29 cellular contexts compared by ENCODE assay signal in the genomic region with DNA sequence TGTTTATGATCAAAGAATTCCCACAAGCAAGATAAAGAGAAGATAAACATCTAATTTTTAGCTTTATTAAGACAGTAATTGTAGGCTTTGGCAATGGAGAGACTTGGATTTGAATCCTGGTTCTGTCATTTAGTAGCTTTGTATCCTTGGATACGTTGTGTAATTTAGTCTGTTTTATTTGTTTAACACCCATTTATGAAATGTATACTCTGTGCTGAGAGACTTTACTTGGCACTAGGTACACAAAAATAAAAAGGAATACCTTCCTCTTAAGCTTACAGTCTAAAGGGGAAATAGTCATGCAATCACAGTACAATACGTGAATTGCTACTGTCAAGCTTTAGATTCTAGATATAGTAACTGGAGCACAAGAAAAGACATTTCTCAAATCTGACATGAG. TPM values are rescaled to one million over a fixed set of nuclear protein-coding genes. Genes with fewer than 3 reads are reported as not detected.
DNase-seq lines count a peak whose midpoint lies in the region; ATAC-seq, FAIRE-seq and TF ChIP-seq lines count a peak whose summit lies in the region.
"Had no signal": no experiment of that assay in that cellular context is flagged by ENCODE, and none has a peak within 500 bp of the region (broad histone marks: within the 10 kb centered on the region; RNA-seq: fewer than 3 reads in every experiment).

No MANE protein-coding gene starts in this region.

- intact Hi-C loops in HepG2 (cut with micrococcal nuclease; ENCODE audit: unreplicated experiment) (no loop called here), right lobe of liver (cut with DNase I) (no loop called here)
- intact Hi-C loops in activated T-helper 2 cell treated with anti-CD3 and anti-CD28 coated beads, Interferon-gamma antibody, Interleukin-2, Interleukin-4, amounts not matched to agents 10 μg/mL and 5 μg/mL and 100 μg/mL, durations not matched to agents 14 hours and 24 hours and 36 hours (cut with micrococcal nuclease), result no loop called here

- TF ChIP-seq EP300 in HepG2 (IDR thresholded peaks at IDR 0.05; ENCODE audit: low read depth in 2 of 2, low read length in 2 of 2) (no peak), HepG2 (CRISPR knock-in tag; IDR thresholded peaks at IDR 0.05; ENCODE audit: borderline replicate concordance) (no peak)

- no peaks in the 10 kb centered on the region for H3K79me2 ChIP-seq in HepG2 (ENCODE audit: insufficient read depth, low read length)

- H3K36me3 Mint-ChIP-seq in activated T-helper 2 cell treated with anti-CD3 and anti-CD28 coated beads, Interferon-gamma antibody, Interleukin-2, Interleukin-4, amounts not matched to agents 10 μg/mL and 5 μg/mL and 100 μg/mL, durations not matched to agents 14 hours and 24 hours and 36 hours (ENCODE audit: low read depth), result peaks cover 41% of the 10 kb centered on the region

- no peak overlapping the region for H3K4me2 ChIP-seq in HepG2 (ENCODE audit: low read depth, low read length)

- no peaks in the 10 kb centered on the region for H3K9me3 Mint-ChIP-seq in activated T-helper 2 cell treated with anti-CD3 and anti-CD28 coated beads, Interferon-gamma antibody, Interleukin-2, Interleukin-4, amounts not matched to agents 10 μg/mL and 5 μg/mL and 100 μg/mL, durations not matched to agents 14 hours and 24 hours and 36 hours
- H3K9me3 Mint-ChIP-seq: activated CD8-positive, alpha-beta T cell treated with anti-CD3 and anti-CD28 coated beads for 36 hours; central memory CD8-positive, alpha-beta T cell; immature natural killer cell; naive B cell; stimulated activated naive CD8-positive, alpha-beta T cell treated with anti-CD3 and anti-CD28 coated beads, Interleukin-15, amount 100 ng/mL, for 72 hours had no signal

- no peak overlapping the region for H2AFZ ChIP-seq in HepG2 (ENCODE audit: low read length)

- FAIRE-seq in HepG2 (lab: Jason Lieb, UNC) (no peak), urothelium cell line (lab: Jason Lieb, UNC) (no peak)

- DNase-seq in HepG2 (ENCODE audit: low spot score), result peak; percentile 16
- DNase-seq in right lobe of liver, result no peak
- DNase-seq in NCI-H2196 (lab: John Stamatoyannopoulos, UW; ENCODE audit: unreplicated experiment), result peak; percentile 51
- DNase-seq in activated T-helper 2 cell treated with anti-CD3 and anti-CD28 coated beads, Interferon-gamma antibody, Interleukin-2, Interleukin-4, amounts not matched to agents 10 μg/mL and 5 μg/mL and 100 μg/mL, durations not matched to agents 14 hours and 24 hours and 36 hours (ENCODE audit: low spot score), result no peak
- no peak for DNase-seq in urothelium cell line (ENCODE audit: low spot score)
- DNase-seq in retina, result no peak
- DNase-seq: activated CD4-positive, alpha-beta T cell treated with anti-CD3 and anti-CD28 coated beads for 1 hour; activated CD8-positive, alpha-beta T cell treated with anti-CD3 and anti-CD28 coated beads for 36 hours; DMS79; GDM1; H7; hippocampal formation; immature natural killer cell; left ventricle myocardium inferior; naive B cell; NCI-H187 treated with DMSO at 0.1 percent for 48 hours; NCI-H526 treated with DMSO at 0.1 percent for 48 hours; stimulated activated naive CD8-positive, alpha-beta T cell treated with anti-CD3 and anti-CD28 coated beads, Interleukin-15, amount 100 ng/mL, for 72 hours; T-helper 1 cell; tibial artery had no signal

- no peaks in the 10 kb centered on the region for H3K4me1 Mint-ChIP-seq in activated T-helper 2 cell treated with anti-CD3 and anti-CD28 coated beads, Interferon-gamma antibody, Interleukin-2, Interleukin-4, amounts not matched to agents 10 μg/mL and 5 μg/mL and 100 μg/mL, durations not matched to agents 14 hours and 24 hours and 36 hours (ENCODE audit: low read depth)
- H3K4me1 Mint-ChIP-seq: central memory CD8-positive, alpha-beta T cell; naive B cell; stimulated activated naive CD8-positive, alpha-beta T cell treated with anti-CD3 and anti-CD28 coated beads, Interleukin-15, amount 100 ng/mL, for 72 hours had no signal

- in situ Hi-C loops in HepG2 (cut with HindIII; ENCODE audit: extremely low pct_ligation_motif_present, low pct_unique_long_range_greater_than_20kb), result no loop called here

- H3K4me3 ChIP-seq in HepG2 (replicated peaks in 1 of 3; ENCODE audit: insufficient read depth in 1 of 3, low read depth in 2 of 3, low read length in 3 of 3) (no peak overlapping the region), right lobe of liver (no peak overlapping the region)
- H3K4me3 ChIP-seq: gastroesophageal sphincter, left ventricle myocardium inferior, tibial artery had no signal

- H3K4me3 Mint-ChIP-seq in activated T-helper 2 cell treated with anti-CD3 and anti-CD28 coated beads, Interferon-gamma antibody, Interleukin-2, Interleukin-4, amounts not matched to agents 10 μg/mL and 5 μg/mL and 100 μg/mL, durations not matched to agents 14 hours and 24 hours and 36 hours (ENCODE audit: low read depth), result no peak overlapping the region
- H3K4me3 Mint-ChIP-seq: activated CD8-positive, alpha-beta T cell treated with anti-CD3 and anti-CD28 coated beads for 36 hours; central memory CD8-positive, alpha-beta T cell; immature natural killer cell; naive B cell; stimulated activated naive CD8-positive, alpha-beta T cell treated with anti-CD3 and anti-CD28 coated beads, Interleukin-15, amount 100 ng/mL, for 72 hours had no signal

- BruUV-seq in HepG2 (replicated peaks; lab: Mats Ljungman, UMichigan), result no TSS peak

- CTCF ChIA-PET in HepG2 (lab: Yijun Ruan, JAX; ENCODE audit: low intra/inter-chr PET ratio, low total read pairs), result no interaction called here

- no peak overlapping the region for H3K9ac ChIP-seq in HepG2 (ENCODE audit: insufficient read depth, low read depth, low read length)

- H4K20me1 ChIP-seq in HepG2 (ENCODE audit: insufficient read depth, low read length), result no peaks in the 10 kb centered on the region

- H3K27ac ChIP-seq in HepG2 (ENCODE audit: extremely low read length, insufficient read depth, low read length) (peak overlapping the region; percentile 14), right lobe of liver (no peak overlapping the region)
- H3K27ac ChIP-seq: left ventricle myocardium inferior, tibial artery had no signal

- no peaks in the 10 kb centered on the region for H3K27me3 ChIP-seq in HepG2 (ENCODE audit: control insufficient read depth in 1 of 2, insufficient read depth in 2 of 2, low read length in 2 of 2)
- no peaks in the 10 kb centered on the region for H3K27me3 ChIP-seq in right lobe of liver
- H3K27me3 ChIP-seq: gastroesophageal sphincter, tibial artery had no signal

- peaks cover 3 to 38% of the 10 kb centered on the region in 2 experiments for H3K36me3 ChIP-seq in HepG2 (replicated peaks in 1 of 2; ENCODE audit: control insufficient read depth in 1 of 2, insufficient read depth in 2 of 2, low read length in 2 of 2)
- H3K36me3 ChIP-seq in right lobe of liver, result peaks cover 0 to 47% (median 2%) of the 10 kb centered on the region in 4 donors

- H3K4me1 ChIP-seq in HepG2 (ENCODE audit: insufficient read depth, low read length) (peaks cover 5% of the 10 kb centered on the region; the same call in 1 of the 2 replicates), right lobe of liver (no peaks in the 10 kb centered on the region)
- H3K4me1 ChIP-seq: tibial artery had no signal

- TF ChIP-seq RAD21 in HepG2 (CRISPR knock-in tag; IDR thresholded peaks at IDR 0.05), result no peak

- H3K9me3 ChIP-seq in HepG2 (ENCODE audit: low read length) (no peaks in the 10 kb centered on the region), right lobe of liver (no peaks in the 10 kb centered on the region)
- H3K9me3 ChIP-seq: gastroesophageal sphincter, left ventricle myocardium inferior, tibial artery had no signal

- H3K27me3 Mint-ChIP-seq in activated T-helper 2 cell treated with anti-CD3 and anti-CD28 coated beads, Interferon-gamma antibody, Interleukin-2, Interleukin-4, amounts not matched to agents 10 μg/mL and 5 μg/mL and 100 μg/mL, durations not matched to agents 14 hours and 24 hours and 36 hours (ENCODE audit: low read depth), result no peaks in the 10 kb centered on the region
- H3K27me3 Mint-ChIP-seq: activated CD8-positive, alpha-beta T cell treated with anti-CD3 and anti-CD28 coated beads for 36 hours; central memory CD8-positive, alpha-beta T cell; naive B cell; progenitor cell of endocrine pancreas; stimulated activated naive CD8-positive, alpha-beta T cell treated with anti-CD3 and anti-CD28 coated beads, Interleukin-15, amount 100 ng/mL, for 72 hours had no signal

- POLR2A ChIA-PET in HepG2 (lab: Yijun Ruan, JAX), result interaction anchor here (1.2 kb wide), 1 partner anchor 35 kb away, joined by 3 read pairs; the partner anchor contains the start of gene COL9A2

- TF ChIP-seq POLR2A in HepG2 (IDR thresholded peaks at IDR 0.05; ENCODE audit: insufficient read depth in 1 of 2, low read depth in 2 of 2, low read length in 2 of 2), result no peak
- no peak for TF ChIP-seq POLR2A in right lobe of liver (IDR thresholded peaks at IDR 0.05)

- no peak for TF ChIP-seq CTCF in HepG2 (CRISPR knock-in tag; IDR thresholded peaks at IDR 0.05)
- TF ChIP-seq CTCF in right lobe of liver (IDR thresholded peaks at IDR 0.05), result no peak

- peak overlapping the region; percentile 71 for H3K27ac Mint-ChIP-seq in activated T-helper 2 cell treated with anti-CD3 and anti-CD28 coated beads, Interferon-gamma antibody, Interleukin-2, Interleukin-4, amounts not matched to agents 10 μg/mL and 5 μg/mL and 100 μg/mL, durations not matched to agents 14 hours and 24 hours and 36 hours
- H3K27ac Mint-ChIP-seq: immature natural killer cell; progenitor cell of endocrine pancreas; stimulated activated naive CD8-positive, alpha-beta T cell treated with anti-CD3 and anti-CD28 coated beads, Interleukin-15, amount 100 ng/mL, for 72 hours had no signal

- WGBS in HepG2 (ENCODE audit: low lambda C conversion rate), result 70% methylated on average over 2 of the region's 2 CpGs
- WGBS in right lobe of liver (ENCODE audit: insufficient coverage, low coverage, low lambda C conversion rate, missing lambda C conversion rate), result 60% methylated on average over 2 of the region's 2 CpGs

- ATAC-seq in HepG2 (no peak; the same call in 2 of the 3 replicates), right lobe of liver (no peak), GM21367 (IDR thresholded peaks at IDR 0.05; ENCODE audit: unreplicated experiment) (no peak)
- ATAC-seq: activated CD8-positive, alpha-beta T cell treated with anti-CD3 and anti-CD28 coated beads for 36 hours; gastroesophageal sphincter; stimulated activated naive CD8-positive, alpha-beta T cell treated with anti-CD3 and anti-CD28 coated beads, Interleukin-15, amount 100 ng/mL, for 72 hours had no signal

RNA-seq across cellular contexts. Expression of gene ZMPSTE24, which starts 23.8 kb away (rescaled TPM):
- total RNA-seq in HepG2 (2016; rRNA removed; fragmentation: Illumina TruSeq; extraction: Trizol) (43.1 and 60.2 TPM in 2 replicates), right lobe of liver (10 to 100 TPM; 21.1 to 36.9 (median 27.5) TPM)
- total RNA-seq in HepG2 (2016; cell fraction: cytosol; rRNA removed; fragmentation: Illumina TruSeq; extraction: Trizol; ENCODE audit: low read depth), result 5.6 and 6.4 TPM in 2 replicates
- total RNA-seq in HepG2 (2016; cell fraction: insoluble cytoplasmic fraction; rRNA removed; fragmentation: Illumina TruSeq; extraction: Trizol), result 39.7 and 64.2 TPM in 2 replicates
- total RNA-seq in HepG2 (2016; cell fraction: membrane; rRNA removed; fragmentation: Illumina TruSeq; extraction: Trizol), result 11.8 and 16.2 TPM in 2 replicates
- 58.8 and 66.7 TPM in 2 replicates for total RNA-seq in HepG2 (2016; cell fraction: nucleus; rRNA removed; fragmentation: Illumina TruSeq; extraction: Trizol)
- polyA plus RNA-seq in HepG2 (2011; rRNA removed), result 12.0 and 13.6 TPM in 2 replicates
- 5.9 and 11.3 TPM in 2 replicates for polyA plus RNA-seq in HepG2 (2011; cell fraction: cytosol; rRNA removed)
- polyA plus RNA-seq in HepG2 (2011; cell fraction: nucleus; rRNA removed), result 2.2 and 4.6 TPM in 2 replicates
- polyA plus RNA-seq in HepG2 (2012), result 21.8 and 25.9 TPM in 2 replicates
- polyA plus RNA-seq in HepG2 (2016; cell fraction: cytosol; fragmentation: Illumina TruSeq; extraction: Trizol; ENCODE audit: low read depth), result 3.5 and 4.0 TPM in 2 replicates
- 35.5 and 40.5 TPM in 2 replicates for polyA plus RNA-seq in HepG2 (2016; cell fraction: insoluble cytoplasmic fraction; fragmentation: Illumina TruSeq; extraction: Trizol; ENCODE audit: low read depth)
- 9.8 and 10.4 TPM in 2 replicates for polyA plus RNA-seq in HepG2 (2016; cell fraction: membrane; fragmentation: Illumina TruSeq; extraction: Trizol; ENCODE audit: low read depth)
- 68.2 and 73.1 TPM in 2 replicates for polyA plus RNA-seq in HepG2 (2016; cell fraction: nucleus; fragmentation: Illumina TruSeq; extraction: Trizol; ENCODE audit: insufficient read depth, low read depth)
- 13.4 and 36.2 TPM in 2 replicates for polyA minus RNA-seq in HepG2 (2011; rRNA and poly(A)+ RNA removed; ENCODE audit: low replicate concordance)
- polyA minus RNA-seq in HepG2 (2011; cell fraction: cytosol; rRNA and poly(A)+ RNA removed), result 25.1 and 28.4 TPM in 2 replicates
- 11.5 and 17.0 TPM in 2 replicates for polyA minus RNA-seq in HepG2 (2011; cell fraction: nucleus; rRNA and poly(A)+ RNA removed)
- total RNA-seq in activated T-helper 2 cell treated with anti-CD3 and anti-CD28 coated beads, Interferon-gamma antibody, Interleukin-2, Interleukin-4, amounts not matched to agents 10 μg/mL and 5 μg/mL and 100 μg/mL, durations not matched to agents 14 hours and 24 hours and 36 hours, result 48.2 TPM in 2 replicates

RNA-seq across cellular contexts. Expression of gene TMCO2, which starts 34.1 kb away (rescaled TPM):
- not detected in 2 replicates for total RNA-seq in HepG2 (2016; rRNA removed; fragmentation: Illumina TruSeq; extraction: Trizol)
- not detected in 2 replicates for total RNA-seq in HepG2 (2016; cell fraction: cytosol; rRNA removed; fragmentation: Illumina TruSeq; extraction: Trizol; ENCODE audit: low read depth)
- total RNA-seq in HepG2 (2016; cell fraction: insoluble cytoplasmic fraction; rRNA removed; fragmentation: Illumina TruSeq; extraction: Trizol), result not detected in 2 replicates
- not detected in 2 replicates for total RNA-seq in HepG2 (2016; cell fraction: membrane; rRNA removed; fragmentation: Illumina TruSeq; extraction: Trizol)
- total RNA-seq in HepG2 (2016; cell fraction: nucleus; rRNA removed; fragmentation: Illumina TruSeq; extraction: Trizol), result not detected in 2 replicates
- not detected in 2 replicates for polyA plus RNA-seq in HepG2 (2011; rRNA removed)
- polyA plus RNA-seq in HepG2 (2011; cell fraction: cytosol; rRNA removed), result not detected in 2 replicates
- not detected in 2 replicates for polyA plus RNA-seq in HepG2 (2011; cell fraction: nucleus; rRNA removed)
- not detected in 2 replicates for polyA plus RNA-seq in HepG2 (2012)
- not detected in 2 replicates for polyA plus RNA-seq in HepG2 (2016; cell fraction: cytosol; fragmentation: Illumina TruSeq; extraction: Trizol; ENCODE audit: low read depth)
- not detected in 2 replicates for polyA plus RNA-seq in HepG2 (2016; cell fraction: insoluble cytoplasmic fraction; fragmentation: Illumina TruSeq; extraction: Trizol; ENCODE audit: low read depth)
- polyA plus RNA-seq in HepG2 (2016; cell fraction: membrane; fragmentation: Illumina TruSeq; extraction: Trizol; ENCODE audit: low read depth), result not detected in 2 replicates
- polyA plus RNA-seq in HepG2 (2016; cell fraction: nucleus; fragmentation: Illumina TruSeq; extraction: Trizol; ENCODE audit: insufficient read depth, low read depth), result not detected in 2 replicates
- polyA minus RNA-seq in HepG2 (2011; rRNA and poly(A)+ RNA removed; ENCODE audit: low replicate concordance), result 0.23 TPM in 1 of 2 replicates, not detected in the other
- polyA minus RNA-seq in HepG2 (2011; cell fraction: cytosol; rRNA and poly(A)+ RNA removed), result not detected in 2 replicates
- 1.0 TPM in 1 of 2 replicates, not detected in the other for polyA minus RNA-seq in HepG2 (2011; cell fraction: nucleus; rRNA and poly(A)+ RNA removed)
- not detected for total RNA-seq in right lobe of liver
- not detected in 2 replicates for total RNA-seq in activated T-helper 2 cell treated with anti-CD3 and anti-CD28 coated beads, Interferon-gamma antibody, Interleukin-2, Interleukin-4, amounts not matched to agents 10 μg/mL and 5 μg/mL and 100 μg/mL, durations not matched to agents 14 hours and 24 hours and 36 hours
- total RNA-seq: activated CD8-positive, alpha-beta T cell treated with anti-CD3 and anti-CD28 coated beads for 36 hours; dermis microvascular lymphatic vessel endothelial cell; fibroblast of lung; gastroesophageal sphincter; left ventricle myocardium inferior; LHCN-M2; progenitor cell of endocrine pancreas had no signal
- polyA plus RNA-seq: adipose tissue, BJ, fibroblast of lung, immature natural killer cell had no signal

RNA-seq across cellular contexts. Expression of gene COL9A2, which starts 35.2 kb away (rescaled TPM):
- total RNA-seq in HepG2 (2016; rRNA removed; fragmentation: Illumina TruSeq; extraction: Trizol) (8.9 and 26.9 TPM in 2 replicates), right lobe of liver (under 1 TPM; 0.16 to 0.99 (median 0.46) TPM)
- 2.3 and 2.9 TPM in 2 replicates for total RNA-seq in HepG2 (2016; cell fraction: cytosol; rRNA removed; fragmentation: Illumina TruSeq; extraction: Trizol; ENCODE audit: low read depth)
- 7.8 and 29.7 TPM in 2 replicates for total RNA-seq in HepG2 (2016; cell fraction: insoluble cytoplasmic fraction; rRNA removed; fragmentation: Illumina TruSeq; extraction: Trizol)
- 3.7 and 5.8 TPM in 2 replicates for total RNA-seq in HepG2 (2016; cell fraction: membrane; rRNA removed; fragmentation: Illumina TruSeq; extraction: Trizol)
- total RNA-seq in HepG2 (2016; cell fraction: nucleus; rRNA removed; fragmentation: Illumina TruSeq; extraction: Trizol), result 32.5 and 35.4 TPM in 2 replicates
- 20.2 and 34.7 TPM in 2 replicates for polyA plus RNA-seq in HepG2 (2011; rRNA removed)
- polyA plus RNA-seq in HepG2 (2011; cell fraction: cytosol; rRNA removed), result 8.9 and 11.2 TPM in 2 replicates
- 329 and 347 TPM in 2 replicates for polyA plus RNA-seq in HepG2 (2011; cell fraction: nucleus; rRNA removed)
- polyA plus RNA-seq in HepG2 (2012), result 21.5 and 31.3 TPM in 2 replicates
- 1.7 TPM in 2 replicates for polyA plus RNA-seq in HepG2 (2016; cell fraction: cytosol; fragmentation: Illumina TruSeq; extraction: Trizol; ENCODE audit: low read depth)
- 7.6 TPM in 2 replicates for polyA plus RNA-seq in HepG2 (2016; cell fraction: insoluble cytoplasmic fraction; fragmentation: Illumina TruSeq; extraction: Trizol; ENCODE audit: low read depth)
- polyA plus RNA-seq in HepG2 (2016; cell fraction: membrane; fragmentation: Illumina TruSeq; extraction: Trizol; ENCODE audit: low read depth), result 3.5 and 4.0 TPM in 2 replicates
- 108 and 112 TPM in 2 replicates for polyA plus RNA-seq in HepG2 (2016; cell fraction: nucleus; fragmentation: Illumina TruSeq; extraction: Trizol; ENCODE audit: insufficient read depth, low read depth)
- polyA minus RNA-seq in HepG2 (2011; rRNA and poly(A)+ RNA removed; ENCODE audit: low replicate concordance), result 7.9 TPM in 1 of 2 replicates, not detected in the other
- polyA minus RNA-seq in HepG2 (2011; cell fraction: cytosol; rRNA and poly(A)+ RNA removed), result 4.2 and 6.3 TPM in 2 replicates
- 18.2 and 21.9 TPM in 2 replicates for polyA minus RNA-seq in HepG2 (2011; cell fraction: nucleus; rRNA and poly(A)+ RNA removed)
- total RNA-seq in activated T-helper 2 cell treated with anti-CD3 and anti-CD28 coated beads, Interferon-gamma antibody, Interleukin-2, Interleukin-4, amounts not matched to agents 10 μg/mL and 5 μg/mL and 100 μg/mL, durations not matched to agents 14 hours and 24 hours and 36 hours, result 18.7 and 18.9 TPM in 2 replicates
- total RNA-seq: LHCN-M2 had no signal

Comparison
In these comparisons a context has a peak if more than half of its experiments do, and no peak if none do; other contexts are left out.
1. DNase-seq: peak in HepG2 (single experiment) and NCI-H2196 (single experiment); none in right lobe of liver (0 of 3), activated T-helper 2 cell treated with anti-CD3 and anti-CD28 coated beads, Interferon-gamma antibody, Interleukin-2, Interleukin-4, amounts not matched to agents 10 μg/mL and 5 μg/mL and 100 μg/mL, durations not matched to agents 14 hours and 24 hours and 36 hours (single experiment), urothelium cell line (single experiment) and retina (single experiment).